In the genomic region with DNA sequence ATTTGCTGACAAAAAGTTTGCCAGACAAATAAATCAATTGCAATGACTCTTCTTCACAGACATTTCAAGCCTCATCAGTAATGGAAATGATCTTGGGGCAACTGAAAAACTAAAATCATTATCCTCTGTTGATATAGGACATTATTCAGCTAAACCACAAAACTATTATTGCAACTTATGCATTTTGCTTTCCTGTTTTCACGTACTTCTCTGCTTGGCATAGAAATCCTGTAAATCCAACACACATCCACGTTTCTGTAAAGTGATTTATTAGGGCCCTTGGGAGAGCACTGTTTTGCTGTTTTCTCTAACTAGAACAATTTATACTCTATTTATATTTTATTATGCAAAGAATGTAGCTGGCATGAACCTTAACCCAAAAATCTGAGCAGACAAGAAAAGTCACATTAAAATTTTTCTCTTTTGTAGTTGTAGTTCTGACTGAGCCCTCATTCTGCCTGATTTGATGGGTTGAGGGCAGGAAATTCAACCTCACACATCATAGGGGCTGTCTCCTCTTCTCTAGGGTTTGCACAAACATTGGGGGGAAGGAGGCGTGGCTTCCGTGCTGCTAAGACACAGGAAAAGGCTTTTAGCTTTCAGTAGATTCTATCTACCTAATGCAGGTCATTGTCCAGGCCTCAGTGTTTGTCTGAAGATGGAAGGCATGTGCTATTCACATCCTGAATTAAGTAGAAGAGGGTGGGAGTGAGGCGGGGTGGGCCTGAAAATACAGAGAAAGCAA, we compare ENCODE assay signal across 10 cellular contexts. TPM values are rescaled to one million over a fixed set of nuclear protein-coding genes. Genes with fewer than 3 reads are reported as not detected.
DNase-seq lines count a peak whose midpoint lies in the region; ATAC-seq and TF ChIP-seq lines count a peak whose summit lies in the region.
"Had no signal": no experiment of that assay in that cellular context is flagged by ENCODE, and none has a peak within 500 bp of the region (broad histone marks: within the 10 kb centered on the region; RNA-seq: fewer than 3 reads in every experiment).

No MANE protein-coding gene starts in this region.

- 34% methylated on average over 5 of the region's 5 CpGs for WGBS in prostate gland

- no peaks in the 10 kb centered on the region for H3K9me3 Mint-ChIP-seq in nephron progenitor cell

- peak overlapping the region; percentile 43 for H3K27ac Mint-ChIP-seq in nephron progenitor cell

- POLR2A ChIA-PET in A673 (lab: Charles Lee; ENCODE audit: low non-redundant PET), result no interaction called here

- no peak overlapping the region for H3K4me3 Mint-ChIP-seq in nephron progenitor cell

- no peak overlapping the region for H3K4me3 ChIP-seq in A673 (ENCODE audit: low read depth, low read length, poor library complexity, severe bottlenecking)
- H3K4me3 ChIP-seq in prostate gland, result no peak overlapping the region
- H3K4me3 ChIP-seq: left ventricle myocardium inferior had no signal

- intact Hi-C loops in A673 (cut with micrococcal nuclease; ENCODE audit: unreplicated experiment), result loop anchor here (5.0 kb wide), 1 partner anchor 63 kb away; a partner anchor contains a TSS
- intact Hi-C loops in prostate gland (cut with DNase I), result no loop called here

- H3K36me3 ChIP-seq in A673 (ENCODE audit: insufficient read depth, low read length, poor library complexity, severe bottlenecking), result no peaks in the 10 kb centered on the region
- H3K36me3 ChIP-seq in prostate gland, result no peaks in the 10 kb centered on the region
- H3K36me3 ChIP-seq: left ventricle myocardium inferior had no signal

- CTCF ChIA-PET in A673 (lab: Charles Lee), result no interaction called here

- H3K36me3 Mint-ChIP-seq in nephron progenitor cell (ENCODE audit: low read depth), result no peaks in the 10 kb centered on the region

- TF ChIP-seq CTCF in A673 (conservative IDR thresholded peaks at IDR 0.05; ENCODE audit: low read depth, low read length), result no peak
- no peak for TF ChIP-seq CTCF in nephron progenitor cell (IDR thresholded peaks at IDR 0.05)
- TF ChIP-seq CTCF in prostate gland (IDR thresholded peaks at IDR 0.05), result no peak

- no peaks in the 10 kb centered on the region for H3K27me3 Mint-ChIP-seq in nephron progenitor cell (ENCODE audit: low read depth, poor library complexity)

- H3K4me1 Mint-ChIP-seq in nephron progenitor cell, result peaks cover 8% of the 10 kb centered on the region

- H3K27ac ChIP-seq in A673 (ENCODE audit: low read depth, low read length, poor library complexity, severe bottlenecking) (no peak overlapping the region), prostate gland (no peak overlapping the region)
- H3K27ac ChIP-seq: left ventricle myocardium inferior had no signal

- BruUV-seq in A673 (replicated peaks; lab: Mats Ljungman, UMichigan), result no TSS peak

- ATAC-seq in GM21619 (IDR thresholded peaks at IDR 0.05; ENCODE audit: unreplicated experiment), result no peak

- no peaks in the 10 kb centered on the region for H3K9me3 ChIP-seq in A673 (ENCODE audit: low read depth, low read length, poor library complexity, severe bottlenecking)
- H3K9me3 ChIP-seq in prostate gland, result no peaks in the 10 kb centered on the region
- H3K9me3 ChIP-seq: left ventricle myocardium inferior had no signal

- no peak for TF ChIP-seq POLR2A in prostate gland (IDR thresholded peaks at IDR 0.05)

- H3K4me1 ChIP-seq in A673 (ENCODE audit: insufficient read depth, low read length, poor library complexity, severe bottlenecking), result peaks cover 11% of the 10 kb centered on the region
- no peaks in the 10 kb centered on the region for H3K4me1 ChIP-seq in prostate gland (replicated peaks)
- H3K4me1 ChIP-seq: left ventricle myocardium inferior had no signal

- H3K27me3 ChIP-seq in A673 (replicated peaks; ENCODE audit: insufficient read depth, low read depth, low read length, poor library complexity) (no peaks in the 10 kb centered on the region), prostate gland (replicated peaks; ENCODE audit: insufficient read depth) (no peaks in the 10 kb centered on the region)

- DNase-seq in A673 (ENCODE audit: low spot score) (peak; percentile 47), T follicular helper cell (ENCODE audit: low read depth) (peak; percentile 50), nephron progenitor cell (peak; percentile 7), prostate gland (ENCODE audit: low spot score) (no peak), inferior parietal cortex (ENCODE audit: extremely low spot score) (no peak), SW 1271 (lab: John Stamatoyannopoulos, UW) (no peak)
- peak; percentile 53 for DNase-seq in activated gamma-delta T cell treated with anti-CD3 and anti-CD28 coated beads, Interleukin-2, amount 50 U/mL, for 16 hours (ENCODE audit: low read depth)
- DNase-seq: left ventricle myocardium inferior, NCI-H345 had no signal

RNA-seq across cellular contexts. Expression of a gene that starts 11.5 kb away (rescaled TPM):
- 127 and 128 TPM in 2 replicates for total RNA-seq in A673 (2021)
- total RNA-seq in prostate gland, result 10 to 100 TPM; 27.9 to 37.0 TPM

Comparison
In these comparisons a context has a peak if more than half of its experiments do, and no peak if none do; other contexts are left out.
1. DNase-seq: peak in A673 (single experiment), T follicular helper cell (single experiment), activated gamma-delta T cell treated with anti-CD3 and anti-CD28 coated beads, Interleukin-2, amount 50 U/mL, for 16 hours (single experiment) and nephron progenitor cell (single experiment); none in prostate gland (single experiment), inferior parietal cortex (single experiment) and SW 1271 (0 of 2).